12 cellular contexts compared by ENCODE assay signal in the genomic region with DNA sequence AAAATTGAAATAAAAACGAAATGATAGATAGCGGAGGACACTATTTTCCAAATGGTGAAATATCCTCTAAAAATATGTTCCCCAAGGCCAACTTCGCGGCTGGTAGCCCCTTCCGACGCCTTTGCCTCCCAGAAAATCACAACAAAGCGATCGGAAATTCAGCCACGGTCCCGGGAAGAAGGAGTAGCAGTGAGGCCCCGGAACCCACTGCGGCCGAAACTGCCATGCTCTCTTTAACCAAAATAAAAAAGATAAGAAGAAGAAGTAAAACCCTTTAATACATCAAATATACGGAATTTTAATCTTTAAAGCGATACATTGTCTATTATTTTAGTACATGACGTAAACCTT. TPM values are rescaled to one million over a fixed set of nuclear protein-coding genes. Genes with fewer than 3 reads are reported as not detected.
A peak's percentile ranks its signal among the peaks of the same experiment; 100 is the strongest.
DNase-seq lines count a peak whose midpoint lies in the region; ATAC-seq and TF ChIP-seq lines count a peak whose summit lies in the region.
"Had no signal": no experiment of that assay in that cellular context is flagged by ENCODE, and none has a peak within 500 bp of the region (broad histone marks: within the 10 kb centered on the region; RNA-seq: fewer than 3 reads in every experiment).

No MANE protein-coding gene starts in this region.

- H3K4me2 ChIP-seq in osteoblast (ENCODE audit: insufficient read depth, low read length): peak overlapping the region; percentile 24
- H3K4me2 ChIP-seq: BLaER1 treated with 17β-estradiol and CSF1 and Interleukin-3, amounts not matched to agents 10 nM and 100 nM had no signal

- H3K9me3 Mint-ChIP-seq in WTC11 (no peaks in the 10 kb centered on the region), glutamatergic neuron (ENCODE audit: unreplicated experiment) (peaks cover 18% of the 10 kb centered on the region)
- H3K9me3 Mint-ChIP-seq: activated naive CD4-positive, alpha-beta T cell treated with anti-CD3 and anti-CD28 coated beads, Interleukin-2, amount 10 ng/mL, durations not matched to agents 7 days and 5 days had no signal

- H3K27me3 Mint-ChIP-seq in WTC11 (ENCODE audit: low read depth): peaks cover 97% of the 10 kb centered on the region
- peaks cover 29% of the 10 kb centered on the region for H3K27me3 Mint-ChIP-seq in glutamatergic neuron (ENCODE audit: unreplicated experiment)

- H3K79me2 ChIP-seq in osteoblast (ENCODE audit: insufficient read depth, low read length): peaks cover 37% of the 10 kb centered on the region

- CTCF ChIA-PET in WTC11 (lab: Charles Lee): interaction anchor here (0.7 to 2.7 kb wide), 3 partner anchors 33 to 254 kb away, joined by 4 to 17 read pairs (median 9); a partner anchor contains a TSS

- H2AFZ ChIP-seq in osteoblast (ENCODE audit: low read length): no peak overlapping the region

- peak overlapping the region; percentile 35 for H3K4me3 ChIP-seq in osteoblast (ENCODE audit: insufficient read depth, low read length)
- H3K4me3 ChIP-seq: BLaER1 treated with 17β-estradiol and CSF1 and Interleukin-3, amounts not matched to agents 10 nM and 100 nM had no signal

- H4K20me1 ChIP-seq in osteoblast (ENCODE audit: insufficient read depth, low read length): peaks cover 22% of the 10 kb centered on the region

- POLR2A ChIA-PET in WTC11 (lab: Charles Lee): no interaction called here

- H3K27ac ChIP-seq in osteoblast (ENCODE audit: low read depth, low read length): no peak overlapping the region
- H3K27ac ChIP-seq: BLaER1 treated with 17β-estradiol and CSF1 and Interleukin-3, amounts not matched to agents 10 nM and 100 nM had no signal

- ATAC-seq in WTC11 (no peak), GM21528 (IDR thresholded peaks at IDR 0.05; ENCODE audit: low FRiP score, unreplicated experiment) (no peak)

- H3K4me1 Mint-ChIP-seq in WTC11 (peaks cover 28% of the 10 kb centered on the region), glutamatergic neuron (ENCODE audit: low read depth, unreplicated experiment) (peaks cover 6% of the 10 kb centered on the region)

- H3K36me3 ChIP-seq in osteoblast (ENCODE audit: insufficient read depth, low read length): peaks cover 8% of the 10 kb centered on the region

- no peaks in the 10 kb centered on the region for H3K27me3 ChIP-seq in osteoblast (ENCODE audit: insufficient read depth, low read length)

- DNase-seq in AG08396 (ENCODE audit: low spot score): peak; percentile 39
- DNase-seq in WTC11 (ENCODE audit: low spot score): no peak
- DNase-seq in glutamatergic neuron: no peak
- DNase-seq in osteoblast (ENCODE audit: insufficient read length, low spot score, missing footprints): peak; percentile 79
- DNase-seq in activated T-cell treated with anti-CD3 and anti-CD28 coated beads for 4 hours: no peak
- DNase-seq in HK-2 (ENCODE audit: unreplicated experiment): no peak
- DNase-seq in AG08395 (ENCODE audit: low spot score): no peak
- DNase-seq: activated naive CD4-positive, alpha-beta T cell treated with anti-CD3 and anti-CD28 coated beads, Interleukin-2, amount 10 ng/mL, durations not matched to agents 7 days and 5 days; hippocampal formation; NCI-H748 treated with DMSO at 0.1 percent for 48 hours had no signal

- H3K4me3 Mint-ChIP-seq in WTC11 (peak overlapping the region; percentile 59), glutamatergic neuron (ENCODE audit: unreplicated experiment) (peak overlapping the region; percentile 63)
- H3K4me3 Mint-ChIP-seq: activated naive CD4-positive, alpha-beta T cell treated with anti-CD3 and anti-CD28 coated beads, Interleukin-2, amount 10 ng/mL, durations not matched to agents 7 days and 5 days had no signal

- H3K36me3 Mint-ChIP-seq in WTC11: no peaks in the 10 kb centered on the region
- H3K36me3 Mint-ChIP-seq in glutamatergic neuron (ENCODE audit: unreplicated experiment): no peaks in the 10 kb centered on the region
- H3K36me3 Mint-ChIP-seq: activated naive CD4-positive, alpha-beta T cell treated with anti-CD3 and anti-CD28 coated beads, Interleukin-2, amount 10 ng/mL, durations not matched to agents 7 days and 5 days had no signal

- peaks cover 3% of the 10 kb centered on the region for H3K4me1 ChIP-seq in osteoblast (ENCODE audit: insufficient read depth, low read length)

- H3K27ac Mint-ChIP-seq in WTC11: no peak overlapping the region
- no peak overlapping the region for H3K27ac Mint-ChIP-seq in glutamatergic neuron (ENCODE audit: unreplicated experiment)
- H3K27ac Mint-ChIP-seq: activated naive CD4-positive, alpha-beta T cell treated with anti-CD3 and anti-CD28 coated beads, Interleukin-2, amount 10 ng/mL, durations not matched to agents 7 days and 5 days had no signal

- TF ChIP-seq CTCF in WTC11 (IDR thresholded peaks at IDR 0.05) (no peak), glutamatergic neuron (IDR thresholded peaks at IDR 0.05; ENCODE audit: partially characterized antibody, unreplicated experiment) (no peak), osteoblast (IDR thresholded peaks at IDR 0.05; ENCODE audit: extremely low read depth, low read depth, low read length) (no peak)

- H3K9me3 ChIP-seq in osteoblast (ENCODE audit: low read depth, low read length): no peaks in the 10 kb centered on the region

TF ChIP-seq in WTC11, 78 proteins besides CTCF, POLR2A, EP300 and RAD21:
- TF ChIP-seq MYBL2 (CRISPR knock-in tag; IDR thresholded peaks at IDR 0.05) (no peak), NR1H2 (CRISPR knock-in tag; IDR thresholded peaks at IDR 0.05) (no peak), ZNF671 (CRISPR knock-in tag; IDR thresholded peaks at IDR 0.05) (no peak), ZNF121 (CRISPR knock-in tag; IDR thresholded peaks at IDR 0.05) (no peak)
- TF ChIP-seq, protein P1, sequence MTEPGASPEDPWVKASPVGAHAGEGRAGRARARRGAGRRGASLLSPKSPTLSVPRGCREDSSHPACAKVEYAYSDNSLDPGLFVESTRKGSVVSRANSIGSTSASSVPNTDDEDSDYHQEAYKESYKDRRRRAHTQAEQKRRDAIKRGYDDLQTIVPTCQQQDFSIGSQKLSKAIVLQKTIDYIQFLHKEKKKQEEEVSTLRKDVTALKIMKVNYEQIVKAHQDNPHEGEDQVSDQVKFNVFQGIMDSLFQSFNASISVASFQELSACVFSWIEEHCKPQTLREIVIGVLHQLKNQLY (CRISPR knock-in tag; IDR thresholded peaks at IDR 0.05): no peak
- TF ChIP-seq, protein P2, sequence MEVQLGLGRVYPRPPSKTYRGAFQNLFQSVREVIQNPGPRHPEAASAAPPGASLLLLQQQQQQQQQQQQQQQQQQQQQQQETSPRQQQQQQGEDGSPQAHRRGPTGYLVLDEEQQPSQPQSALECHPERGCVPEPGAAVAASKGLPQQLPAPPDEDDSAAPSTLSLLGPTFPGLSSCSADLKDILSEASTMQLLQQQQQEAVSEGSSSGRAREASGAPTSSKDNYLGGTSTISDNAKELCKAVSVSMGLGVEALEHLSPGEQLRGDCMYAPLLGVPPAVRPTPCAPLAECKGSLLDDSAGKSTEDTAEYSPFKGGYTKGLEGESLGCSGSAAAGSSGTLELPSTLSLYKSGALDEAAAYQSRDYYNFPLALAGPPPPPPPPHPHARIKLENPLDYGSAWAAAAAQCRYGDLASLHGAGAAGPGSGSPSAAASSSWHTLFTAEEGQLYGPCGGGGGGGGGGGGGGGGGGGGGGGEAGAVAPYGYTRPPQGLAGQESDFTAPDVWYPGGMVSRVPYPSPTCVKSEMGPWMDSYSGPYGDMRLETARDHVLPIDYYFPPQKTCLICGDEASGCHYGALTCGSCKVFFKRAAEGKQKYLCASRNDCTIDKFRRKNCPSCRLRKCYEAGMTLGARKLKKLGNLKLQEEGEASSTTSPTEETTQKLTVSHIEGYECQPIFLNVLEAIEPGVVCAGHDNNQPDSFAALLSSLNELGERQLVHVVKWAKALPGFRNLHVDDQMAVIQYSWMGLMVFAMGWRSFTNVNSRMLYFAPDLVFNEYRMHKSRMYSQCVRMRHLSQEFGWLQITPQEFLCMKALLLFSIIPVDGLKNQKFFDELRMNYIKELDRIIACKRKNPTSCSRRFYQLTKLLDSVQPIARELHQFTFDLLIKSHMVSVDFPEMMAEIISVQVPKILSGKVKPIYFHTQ (CRISPR knock-in tag; IDR thresholded peaks at IDR 0.05): no peak
- TF ChIP-seq, protein P3, sequence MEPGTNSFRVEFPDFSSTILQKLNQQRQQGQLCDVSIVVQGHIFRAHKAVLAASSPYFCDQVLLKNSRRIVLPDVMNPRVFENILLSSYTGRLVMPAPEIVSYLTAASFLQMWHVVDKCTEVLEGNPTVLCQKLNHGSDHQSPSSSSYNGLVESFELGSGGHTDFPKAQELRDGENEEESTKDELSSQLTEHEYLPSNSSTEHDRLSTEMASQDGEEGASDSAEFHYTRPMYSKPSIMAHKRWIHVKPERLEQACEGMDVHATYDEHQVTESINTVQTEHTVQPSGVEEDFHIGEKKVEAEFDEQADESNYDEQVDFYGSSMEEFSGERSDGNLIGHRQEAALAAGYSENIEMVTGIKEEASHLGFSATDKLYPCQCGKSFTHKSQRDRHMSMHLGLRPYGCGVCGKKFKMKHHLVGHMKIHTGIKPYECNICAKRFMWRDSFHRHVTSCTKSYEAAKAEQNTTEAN (CRISPR knock-in tag; IDR thresholded peaks at IDR 0.05): no peak
- TF ChIP-seq, protein P4, sequence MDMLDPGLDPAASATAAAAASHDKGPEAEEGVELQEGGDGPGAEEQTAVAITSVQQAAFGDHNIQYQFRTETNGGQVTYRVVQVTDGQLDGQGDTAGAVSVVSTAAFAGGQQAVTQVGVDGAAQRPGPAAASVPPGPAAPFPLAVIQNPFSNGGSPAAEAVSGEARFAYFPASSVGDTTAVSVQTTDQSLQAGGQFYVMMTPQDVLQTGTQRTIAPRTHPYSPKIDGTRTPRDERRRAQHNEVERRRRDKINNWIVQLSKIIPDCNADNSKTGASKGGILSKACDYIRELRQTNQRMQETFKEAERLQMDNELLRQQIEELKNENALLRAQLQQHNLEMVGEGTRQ (CRISPR knock-in tag; IDR thresholded peaks at IDR 0.05): no peak
- TF ChIP-seq, protein P5, sequence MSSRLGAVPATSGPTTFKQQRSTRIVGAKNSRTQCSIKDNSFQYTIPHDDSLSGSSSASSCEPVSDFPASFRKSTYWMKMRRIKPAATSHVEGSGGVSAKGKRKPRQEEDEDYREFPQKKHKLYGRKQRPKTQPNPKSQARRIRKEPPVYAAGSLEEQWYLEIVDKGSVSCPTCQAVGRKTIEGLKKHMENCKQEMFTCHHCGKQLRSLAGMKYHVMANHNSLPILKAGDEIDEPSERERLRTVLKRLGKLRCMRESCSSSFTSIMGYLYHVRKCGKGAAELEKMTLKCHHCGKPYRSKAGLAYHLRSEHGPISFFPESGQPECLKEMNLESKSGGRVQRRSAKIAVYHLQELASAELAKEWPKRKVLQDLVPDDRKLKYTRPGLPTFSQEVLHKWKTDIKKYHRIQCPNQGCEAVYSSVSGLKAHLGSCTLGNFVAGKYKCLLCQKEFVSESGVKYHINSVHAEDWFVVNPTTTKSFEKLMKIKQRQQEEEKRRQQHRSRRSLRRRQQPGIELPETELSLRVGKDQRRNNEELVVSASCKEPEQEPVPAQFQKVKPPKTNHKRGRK (CRISPR knock-in tag; IDR thresholded peaks at IDR 0.05; ENCODE audit: borderline replicate concordance): no peak

RNA-seq across cellular contexts. Expression of a gene that starts 4.0 kb away (rescaled TPM):
- total RNA-seq in WTC11 (2021) (0.25 to 0.39 TPM (median 0.34 TPM) in 3 replicates), glutamatergic neuron (ENCODE audit: unreplicated experiment) (5.6 TPM), osteoblast (18.5 and 19.4 TPM in 2 replicates)

RNA-seq across cellular contexts. Expression of a gene that starts 33.9 kb away (rescaled TPM):
- 0.48 to 0.92 TPM (median 0.78 TPM) in 3 replicates for total RNA-seq in WTC11 (2021)
- total RNA-seq in glutamatergic neuron (ENCODE audit: unreplicated experiment): 2.1 TPM
- total RNA-seq in osteoblast: 17.1 and 18.5 TPM in 2 replicates

Comparison
In these comparisons a context has a peak if more than half of its experiments do, and no peak if none do; other contexts are left out.
1. DNase-seq: peak in AG08396 (single experiment) and osteoblast (single experiment); none in WTC11 (single experiment), glutamatergic neuron (single experiment), activated T-cell treated with anti-CD3 and anti-CD28 coated beads for 4 hours (single experiment), HK-2 (single experiment) and AG08395 (single experiment).